31 cellular contexts compared by ENCODE assay signal in genomic region chr2:179686718-179687342, GRCh38.
DNase-seq lines count a peak whose midpoint lies in the region; ATAC-seq lines count a peak whose summit lies in the region.
"Had no signal": no experiment of that assay in that cellular context is flagged by ENCODE, and none has a peak within 500 bp of the region (broad histone marks: within the 10 kb centered on the region; RNA-seq: fewer than 3 reads in every experiment).

No MANE protein-coding gene starts in this region.

- H3K4me3 ChIP-seq in ACC112 (ENCODE audit: low read depth, low read length) = no peak overlapping the region
- no peak overlapping the region for H3K4me3 ChIP-seq in GM23248
- H3K4me3 ChIP-seq: coronary artery, heart right ventricle, lung, psoas muscle, sigmoid colon, SK-N-MC had no signal

- H3K36me3 ChIP-seq in ACC112 (ENCODE audit: insufficient read depth, low read length) (no peaks in the 10 kb centered on the region), GM23248 (ENCODE audit: low read depth) (no peaks in the 10 kb centered on the region)
- H3K36me3 ChIP-seq: BE2C, heart right ventricle, sigmoid colon had no signal

- no peak overlapping the region for H3K9ac ChIP-seq in GM23248

- H2AFZ ChIP-seq in ACC112 (ENCODE audit: low read length, unreplicated experiment) (peak overlapping the region; percentile 48), GM23248 (no peak overlapping the region)

- no peaks in the 10 kb centered on the region for H3K9me2 ChIP-seq in GM23248 (ENCODE audit: insufficient read depth)

- H4K20me1 ChIP-seq in GM23248 (ENCODE audit: insufficient read depth) = no peaks in the 10 kb centered on the region

- in situ Hi-C loops in GM23248 (cut with MboI) = no loop called here

- H3F3A ChIP-seq in GM23248 (ENCODE audit: insufficient read depth) = peaks cover 19% of the 10 kb centered on the region

- DNase-seq in GM23248 = peak; percentile 69
- peak; percentile 5 for DNase-seq in amniotic epithelial cell (ENCODE audit: low read depth)
- DNase-seq in kidney tubule cell (ENCODE audit: low spot score) = peak; percentile 5
- no peak for DNase-seq in stimulated activated CD4-positive, alpha-beta T cell treated with anti-CD3 and anti-CD28 coated beads, Interleukin-4, amount 100 ng/mL, for 1 hour
- DNase-seq: 8988T; activated CD4-positive, alpha-beta T cell treated with anti-CD3 and anti-CD28 coated beads, Interleukin-2, amount 50 U/mL, for 1 hour; activated CD4-positive, CD25-positive, alpha-beta regulatory T cell; activated effector memory CD4-positive, alpha-beta T cell treated with anti-CD3 and anti-CD28 coated beads, Interleukin-2, amount 50 U/mL, for 16 hours; activated T-cell treated with anti-CD3 and anti-CD28 coated beads, Interleukin-2, amount 50 U/mL, for 1 hour; aorta; BE2C; DMS 273 treated with DMSO at 0.1 percent for 48 hours; effector memory CD4-positive, alpha-beta T cell; heart right ventricle; KBM-7; naive thymus-derived CD8-positive, alpha-beta T cell; NCI-H1930; NCI-H524; psoas muscle; sigmoid colon; substantia nigra; T-helper 17 cell; trophoblast cell had no signal

- H3K4me1 ChIP-seq in ACC112 (ENCODE audit: control insufficient read depth, insufficient read depth, low read length, unreplicated experiment) (peaks cover 27% of the 10 kb centered on the region), GM23248 (ENCODE audit: insufficient read depth) (peaks cover 25% of the 10 kb centered on the region)
- H3K4me1 ChIP-seq: BE2C, heart right ventricle, psoas muscle, sigmoid colon had no signal

- H3K27ac ChIP-seq in ACC112 (ENCODE audit: low read depth, low read length) = peak overlapping the region; percentile 45; the same call in 1 of the 2 replicates
- no peak overlapping the region for H3K27ac ChIP-seq in GM23248
- H3K27ac ChIP-seq: coronary artery, heart right ventricle, psoas muscle, sigmoid colon, SK-N-MC had no signal

- no peaks in the 10 kb centered on the region for H3K9me3 ChIP-seq in GM23248 (ENCODE audit: low read depth)
- H3K9me3 ChIP-seq: BE2C, heart right ventricle, psoas muscle, sigmoid colon had no signal

- H3K27me3 ChIP-seq in ACC112 (ENCODE audit: insufficient read depth, low read length) = no peaks in the 10 kb centered on the region
- H3K27me3 ChIP-seq in GM23248 (replicated peaks; ENCODE audit: insufficient read depth) = no peaks in the 10 kb centered on the region
- H3K27me3 ChIP-seq: BE2C, heart right ventricle, sigmoid colon had no signal

- no peaks in the 10 kb centered on the region for H3K79me2 ChIP-seq in ACC112 (ENCODE audit: control insufficient read depth, insufficient read depth, low read length, unreplicated experiment)
- H3K79me2 ChIP-seq in GM23248 (ENCODE audit: insufficient read depth) = no peaks in the 10 kb centered on the region

- ATAC-seq in HG03342 (IDR thresholded peaks at IDR 0.05; ENCODE audit: unreplicated experiment) (no peak), GM21737 (IDR thresholded peaks at IDR 0.05; ENCODE audit: unreplicated experiment) (no peak), HG03565 (IDR thresholded peaks at IDR 0.05; ENCODE audit: unreplicated experiment) (no peak)
- ATAC-seq: heart right ventricle; naive thymus-derived CD8-positive, alpha-beta T cell; stimulated activated memory B cell treated with anti-CD40 and anti-IgM and Interleukin-4, amounts not matched to agents 10 μg/mL and 1 μg/mL and 100 μg/mL, for 72 hours; T-helper 17 cell had no signal

- no peak overlapping the region for H3K4me2 ChIP-seq in GM23248 (ENCODE audit: unreplicated experiment)

- WGBS in GM23248 (ENCODE audit: low coverage in 1 of 2, low lambda C conversion rate in 2 of 2, missing lambda C conversion rate in 2 of 2), 2 experiments = 1 to 5% methylated on average over 2 of the region's 2 CpGs
